1 cellular context compared by ENCODE assay signal in the genomic region with DNA sequence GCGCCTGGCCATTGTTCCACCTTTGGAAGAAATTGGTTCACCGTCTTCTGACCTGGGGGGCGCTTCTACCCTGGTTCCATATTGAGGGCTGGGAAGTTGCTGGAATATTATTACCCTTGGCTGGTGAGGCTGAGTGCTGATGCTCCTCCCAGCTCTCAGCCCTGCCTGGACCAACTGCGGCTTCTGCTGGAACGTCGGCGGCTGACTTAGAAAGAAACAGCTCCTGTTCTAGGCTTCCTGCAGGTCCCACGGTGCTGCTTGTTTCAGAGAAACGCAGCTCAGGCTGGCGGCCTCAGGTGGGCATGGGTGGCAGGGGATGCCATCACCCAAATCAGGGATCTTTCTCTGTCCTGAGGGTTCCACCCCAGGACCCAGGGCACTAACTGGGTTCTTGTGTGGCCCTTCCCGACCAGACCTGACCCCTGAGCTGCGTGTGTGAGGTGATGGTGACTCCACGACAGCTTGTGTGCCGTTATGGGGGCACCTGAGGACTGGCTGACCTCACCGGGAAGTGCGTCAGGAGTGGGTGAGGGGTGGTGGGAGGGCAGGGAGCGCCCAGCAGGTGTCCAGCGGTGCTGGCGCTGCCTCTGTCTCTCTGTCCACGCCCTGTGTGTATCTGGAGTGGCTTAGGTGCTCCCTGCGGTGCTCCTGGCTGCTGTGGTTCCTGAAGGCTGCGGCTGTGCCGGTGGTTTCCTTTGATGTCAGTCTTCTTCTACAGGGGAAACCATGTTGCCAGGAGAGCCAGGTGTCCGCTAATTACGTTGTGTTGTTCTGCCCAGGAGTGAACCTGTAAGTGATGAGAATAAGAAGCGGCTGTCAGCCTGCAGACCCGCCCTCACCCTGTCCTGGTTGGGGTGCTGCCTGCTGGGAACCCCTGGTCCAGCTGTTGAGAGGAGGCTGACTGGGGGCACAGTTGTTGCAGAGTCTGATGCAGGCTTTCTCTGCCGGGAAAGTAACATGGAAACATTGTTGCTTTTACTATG.
TF ChIP-seq lines count a peak whose summit lies in the region.

No MANE protein-coding gene starts in this region.

TF ChIP-seq in GM23338, 12 proteins besides CTCF, POLR2A, EP300 and RAD21 (continued from another document):
- TF ChIP-seq, protein P1, sequence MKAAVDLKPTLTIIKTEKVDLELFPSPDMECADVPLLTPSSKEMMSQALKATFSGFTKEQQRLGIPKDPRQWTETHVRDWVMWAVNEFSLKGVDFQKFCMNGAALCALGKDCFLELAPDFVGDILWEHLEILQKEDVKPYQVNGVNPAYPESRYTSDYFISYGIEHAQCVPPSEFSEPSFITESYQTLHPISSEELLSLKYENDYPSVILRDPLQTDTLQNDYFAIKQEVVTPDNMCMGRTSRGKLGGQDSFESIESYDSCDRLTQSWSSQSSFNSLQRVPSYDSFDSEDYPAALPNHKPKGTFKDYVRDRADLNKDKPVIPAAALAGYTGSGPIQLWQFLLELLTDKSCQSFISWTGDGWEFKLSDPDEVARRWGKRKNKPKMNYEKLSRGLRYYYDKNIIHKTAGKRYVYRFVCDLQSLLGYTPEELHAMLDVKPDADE (IDR thresholded peaks at IDR 0.05) = no peak
